ENCODE assay signal across 1 cellular context in the genomic region with DNA sequence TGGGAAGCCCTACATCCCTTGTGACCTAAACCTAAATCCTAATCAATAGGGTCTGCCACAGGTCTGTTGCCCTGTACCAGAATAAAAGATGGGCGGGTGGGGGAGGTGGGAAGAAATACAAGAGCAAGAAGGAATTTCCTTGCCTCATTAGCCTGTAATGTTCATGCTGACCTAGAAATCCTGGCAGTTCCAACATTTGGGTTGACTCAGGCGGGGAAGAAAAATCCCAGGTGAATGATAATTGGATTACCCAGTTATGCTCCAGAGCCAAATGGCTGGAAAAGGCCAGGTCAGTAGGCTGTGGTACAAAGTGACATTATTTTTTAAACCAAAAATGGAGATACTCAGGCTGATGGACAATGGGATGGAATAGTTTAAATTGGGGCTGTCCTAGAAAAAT.
TF ChIP-seq lines count a peak whose summit lies in the region.

No MANE protein-coding gene starts in this region.

TF ChIP-seq in WTC11, 78 proteins besides CTCF, POLR2A, EP300 and RAD21 (continued from another document):
- TF ChIP-seq, protein P1, sequence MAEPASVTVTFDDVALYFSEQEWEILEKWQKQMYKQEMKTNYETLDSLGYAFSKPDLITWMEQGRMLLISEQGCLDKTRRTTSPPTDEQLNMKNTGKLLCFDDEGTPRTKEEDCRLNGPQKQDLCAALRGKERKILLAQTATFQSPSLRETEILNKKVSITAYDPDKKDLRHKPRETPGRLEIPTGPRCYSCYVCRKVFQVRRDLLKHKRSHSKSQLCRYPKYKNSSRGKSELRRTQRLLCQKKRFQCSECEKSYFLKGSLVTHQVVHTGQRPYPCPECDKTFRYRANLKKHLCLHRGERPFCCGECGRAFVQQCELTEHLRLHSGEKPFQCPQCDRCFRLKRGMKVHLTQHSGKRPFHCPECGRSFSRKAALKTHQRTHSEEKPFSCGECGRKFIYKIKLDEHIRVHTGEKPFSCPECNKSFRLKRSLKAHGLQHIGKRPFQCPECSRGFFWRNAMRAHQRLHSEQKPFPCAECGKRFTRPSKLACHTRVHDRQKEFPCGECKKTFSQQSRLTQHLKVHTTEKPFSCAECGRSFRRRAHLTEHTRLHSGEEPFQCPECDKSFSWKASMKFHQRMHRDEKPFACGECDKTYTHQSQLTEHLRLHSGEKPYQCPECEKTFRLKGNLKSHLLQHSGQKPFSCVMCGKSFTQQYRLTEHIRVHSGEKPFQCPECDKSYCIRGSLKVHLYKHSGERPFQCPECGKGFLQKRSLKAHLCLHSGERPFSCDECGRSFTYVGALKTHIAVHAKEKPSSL (CRISPR knock-in tag; conservative IDR thresholded peaks at IDR 0.05) = no peak
- TF ChIP-seq KAT7 (CRISPR knock-in tag; IDR thresholded peaks at IDR 0.05; ENCODE audit: borderline replicate concordance) = no peak
